ENCODE assay signal across 9 cellular contexts in genomic region chr11:5683636-5684387, GRCh38. TPM values are rescaled to one million over a fixed set of nuclear protein-coding genes. Genes with fewer than 3 reads are reported as not detected.
DNase-seq lines count a peak whose midpoint lies in the region; ATAC-seq and TF ChIP-seq lines count a peak whose summit lies in the region.
"Not testable (repeated sequence)": the region's sequence is repeated elsewhere in the genome, so short reads cannot be mapped to it uniquely, and the experiment has no call there.
"Had no signal": no experiment of that assay in that cellular context is flagged by ENCODE, and none has a peak within 500 bp of the region (broad histone marks: within the 10 kb centered on the region; RNA-seq: fewer than 3 reads in every experiment).

No MANE protein-coding gene starts in this region.

- ATAC-seq in stimulated activated naive B cell treated with anti-CD40 and anti-IgM and Interleukin-4, amounts not matched to agents 10 μg/mL and 1 μg/mL and 100 μg/mL, for 72 hours (replicated peaks) = peak; percentile 8

- intact Hi-C loops in activated T-helper 1 cell treated with anti-CD3 and anti-CD28 coated beads, Interleukin-12 subunit alpha, Interleukin-12 subunit beta, Interleukin-2, Interleukin-4 antibody, amounts not matched to agents 30 ng/mL and 10 ng/mL and 1 ng/mL, durations not matched to agents 14 hours and 24 hours and 36 hours (cut with micrococcal nuclease) = loop anchor here (1.0 to 10.0 kb wide), 5 partner anchors 83 to 931 kb away; partner anchors contain the start of genes FHIP1B, OR52N2, TAF10 and TPP1
- intact Hi-C loops in colonic mucosa (cut with DNase I) = loop anchor here (5.0 to 10.0 kb wide), 2 partner anchors 59 to 123 kb away; partner anchors contain the start of genes OR52N2 and TRIM34

- H3K27me3 Mint-ChIP-seq in activated T-helper 1 cell treated with anti-CD3 and anti-CD28 coated beads, Interleukin-12 subunit alpha, Interleukin-12 subunit beta, Interleukin-2, Interleukin-4 antibody, amounts not matched to agents 30 ng/mL and 10 ng/mL and 1 ng/mL, durations not matched to agents 14 hours and 24 hours and 36 hours (ENCODE audit: insufficient read depth); stimulated activated naive B cell treated with anti-CD40 and anti-IgM and Interleukin-4, amounts not matched to agents 10 μg/mL and 1 μg/mL and 100 μg/mL, for 72 hours: not testable (repeated sequence)

- H3K4me3 Mint-ChIP-seq in activated T-helper 1 cell treated with anti-CD3 and anti-CD28 coated beads, Interleukin-12 subunit alpha, Interleukin-12 subunit beta, Interleukin-2, Interleukin-4 antibody, amounts not matched to agents 30 ng/mL and 10 ng/mL and 1 ng/mL, durations not matched to agents 14 hours and 24 hours and 36 hours = peak overlapping the region; percentile 89
- H3K4me3 Mint-ChIP-seq in stimulated activated naive B cell treated with anti-CD40 and anti-IgM and Interleukin-4, amounts not matched to agents 10 μg/mL and 1 μg/mL and 100 μg/mL, for 72 hours = peak overlapping the region; percentile 88

- H3K4me1 ChIP-seq in SJCRH30; colonic mucosa; neuron (ENCODE audit: insufficient read depth, low read length): not testable (repeated sequence)

- POLR2A ChIA-PET in AG04450 (lab: Yijun Ruan, JAX) = interaction anchor here (1.5 kb wide), 1 partner anchor 63 kb away, joined by 5 read pairs; no protein-coding TSS in a partner anchor

- DNase-seq in AG04450 (ENCODE audit: low read depth, low spot score); H7; SJCRH30; activated T-helper 1 cell treated with anti-CD3 and anti-CD28 coated beads, Interleukin-12 subunit alpha, Interleukin-12 subunit beta, Interleukin-2, Interleukin-4 antibody, amounts not matched to agents 30 ng/mL and 10 ng/mL and 1 ng/mL, durations not matched to agents 14 hours and 24 hours and 36 hours (ENCODE audit: low spot score); colonic mucosa; stimulated activated naive B cell treated with anti-CD40 and anti-IgM and Interleukin-4, amounts not matched to agents 10 μg/mL and 1 μg/mL and 100 μg/mL, for 72 hours: not testable (repeated sequence)

- TF ChIP-seq CTCF in AG04450 (IDR thresholded peaks at IDR 0.05; ENCODE audit: low read depth, low read length); colonic mucosa (IDR thresholded peaks at IDR 0.05): not testable (repeated sequence)

- H3K36me3 ChIP-seq in H7 (replicated peaks; ENCODE audit: control insufficient read depth, insufficient read depth, low read length); SJCRH30; colonic mucosa: not testable (repeated sequence)
- peaks cover 17% of the 10 kb centered on the region for H3K36me3 ChIP-seq in neuron (ENCODE audit: insufficient read depth, low read length)

- H3K4me1 Mint-ChIP-seq in activated T-helper 1 cell treated with anti-CD3 and anti-CD28 coated beads, Interleukin-12 subunit alpha, Interleukin-12 subunit beta, Interleukin-2, Interleukin-4 antibody, amounts not matched to agents 30 ng/mL and 10 ng/mL and 1 ng/mL, durations not matched to agents 14 hours and 24 hours and 36 hours (ENCODE audit: low read depth) = peaks cover 61% of the 10 kb centered on the region
- H3K4me1 Mint-ChIP-seq in stimulated activated naive B cell treated with anti-CD40 and anti-IgM and Interleukin-4, amounts not matched to agents 10 μg/mL and 1 μg/mL and 100 μg/mL, for 72 hours = peaks cover 20 to 42% of the 10 kb centered on the region in 2 donors

- peaks cover 18% of the 10 kb centered on the region for H3K36me3 Mint-ChIP-seq in activated T-helper 1 cell treated with anti-CD3 and anti-CD28 coated beads, Interleukin-12 subunit alpha, Interleukin-12 subunit beta, Interleukin-2, Interleukin-4 antibody, amounts not matched to agents 30 ng/mL and 10 ng/mL and 1 ng/mL, durations not matched to agents 14 hours and 24 hours and 36 hours (ENCODE audit: low read depth)
- H3K36me3 Mint-ChIP-seq in stimulated activated naive B cell treated with anti-CD40 and anti-IgM and Interleukin-4, amounts not matched to agents 10 μg/mL and 1 μg/mL and 100 μg/mL, for 72 hours = peaks cover 9 to 21% of the 10 kb centered on the region in 2 donors

- H3K27ac Mint-ChIP-seq in activated T-helper 1 cell treated with anti-CD3 and anti-CD28 coated beads, Interleukin-12 subunit alpha, Interleukin-12 subunit beta, Interleukin-2, Interleukin-4 antibody, amounts not matched to agents 30 ng/mL and 10 ng/mL and 1 ng/mL, durations not matched to agents 14 hours and 24 hours and 36 hours = peak overlapping the region; percentile 96
- H3K27ac Mint-ChIP-seq in stimulated activated naive B cell treated with anti-CD40 and anti-IgM and Interleukin-4, amounts not matched to agents 10 μg/mL and 1 μg/mL and 100 μg/mL, for 72 hours = peak overlapping the region; percentile 93

- H3K4me3 ChIP-seq in AG04450 (ENCODE audit: low read depth, low read length) (peak overlapping the region; percentile 62), H7 (ENCODE audit: insufficient read depth, low read depth, low read length) (peak overlapping the region; percentile 49; the same call in 1 of the 2 replicates), SJCRH30 (peak overlapping the region; percentile 60), colonic mucosa (peak overlapping the region; percentile 40), iPS-11a (ENCODE audit: low read depth, low read length) (peak overlapping the region; percentile 55), neuron (ENCODE audit: low read length) (peak overlapping the region; percentile 75)

- not testable (repeated sequence) for H3K9me3 Mint-ChIP-seq in activated T-helper 1 cell treated with anti-CD3 and anti-CD28 coated beads, Interleukin-12 subunit alpha, Interleukin-12 subunit beta, Interleukin-2, Interleukin-4 antibody, amounts not matched to agents 30 ng/mL and 10 ng/mL and 1 ng/mL, durations not matched to agents 14 hours and 24 hours and 36 hours; stimulated activated naive B cell treated with anti-CD40 and anti-IgM and Interleukin-4, amounts not matched to agents 10 μg/mL and 1 μg/mL and 100 μg/mL, for 72 hours

- CTCF ChIA-PET in AG04450 (lab: Charles Lee) = interaction anchor here (0.9 to 2.9 kb wide), 15 partner anchors 9 to 679 kb away, joined by 3 to 14 read pairs (median 5); partner anchors contain the start of gene TRIM34

- peak overlapping the region; percentile 89 for H2AFZ ChIP-seq in neuron (ENCODE audit: low read depth, low read length)

- not testable (repeated sequence) for H3K9me3 ChIP-seq in AG04450 (ENCODE audit: control insufficient read depth, insufficient read depth, low read length); SJCRH30 (replicated peaks); colonic mucosa
- peaks cover 11% of the 10 kb centered on the region for H3K9me3 ChIP-seq in neuron (ENCODE audit: low read length)

- H3K27ac ChIP-seq in AG04450 (ENCODE audit: low read depth, low read length) (peak overlapping the region; percentile 100), SJCRH30 (peak overlapping the region; percentile 83), colonic mucosa (peak overlapping the region; percentile 94)

- H3K9ac ChIP-seq in colonic mucosa (ENCODE audit: low read depth in 2 of 2, low read length in 2 of 2) = peak overlapping the region; percentile 17 to 84

- not testable (repeated sequence) for H3K27me3 ChIP-seq in AG04450 (ENCODE audit: control insufficient read depth, insufficient read depth, low read length); H7 (ENCODE audit: control insufficient read depth, insufficient read depth, low read length); SJCRH30; colonic mucosa; neuron (ENCODE audit: insufficient read depth, low read length)

RNA-seq across cellular contexts. Expression of gene TRIM5, which starts 1.1 kb away (rescaled TPM):
- polyA plus RNA-seq in AG04450 (2011; rRNA removed) = 46.3 and 53.3 TPM in 2 replicates
- polyA minus RNA-seq in AG04450 (2011; rRNA and poly(A)+ RNA removed) = 51.7 and 55.1 TPM in 2 replicates
- 12.3 and 20.8 TPM in 2 replicates for total RNA-seq in H7 (2014; rRNA removed; shearing (Covaris generic))
- 10.2 and 10.5 TPM in 2 replicates for total RNA-seq in SJCRH30 (2014; rRNA removed; shearing (Covaris generic))
- total RNA-seq in activated T-helper 1 cell treated with anti-CD3 and anti-CD28 coated beads, Interleukin-12 subunit alpha, Interleukin-12 subunit beta, Interleukin-2, Interleukin-4 antibody, amounts not matched to agents 30 ng/mL and 10 ng/mL and 1 ng/mL, durations not matched to agents 14 hours and 24 hours and 36 hours = 7.9 and 8.6 TPM in 2 replicates
- 10 to 100 TPM; 21.4 to 23.3 TPM for total RNA-seq in colonic mucosa

RNA-seq across cellular contexts. Expression of gene TRIM22, which starts 5.8 kb away (rescaled TPM):
- 79.9 and 100 TPM in 2 replicates for polyA plus RNA-seq in AG04450 (2011; rRNA removed)
- polyA minus RNA-seq in AG04450 (2011; rRNA and poly(A)+ RNA removed) = 48.5 and 52.4 TPM in 2 replicates
- 2.6 and 3.0 TPM in 2 replicates for total RNA-seq in H7 (2014; rRNA removed; shearing (Covaris generic))
- total RNA-seq in SJCRH30 (2014; rRNA removed; shearing (Covaris generic)) = 0.30 and 0.65 TPM in 2 replicates
- total RNA-seq in activated T-helper 1 cell treated with anti-CD3 and anti-CD28 coated beads, Interleukin-12 subunit alpha, Interleukin-12 subunit beta, Interleukin-2, Interleukin-4 antibody, amounts not matched to agents 30 ng/mL and 10 ng/mL and 1 ng/mL, durations not matched to agents 14 hours and 24 hours and 36 hours = 125 and 127 TPM in 2 replicates
- 10 to 100 TPM; 16.6 to 17.7 TPM for total RNA-seq in colonic mucosa

RNA-seq across cellular contexts. Expression of gene OR56B1, which starts 52.4 kb away (rescaled TPM):
- not detected in 2 replicates for polyA plus RNA-seq in AG04450 (2011; rRNA removed)
- polyA minus RNA-seq in AG04450 (2011; rRNA and poly(A)+ RNA removed) = not detected in 2 replicates
- total RNA-seq in H7 (2014; rRNA removed; shearing (Covaris generic)) = not detected in 2 replicates
- not detected in 2 replicates for total RNA-seq in SJCRH30 (2014; rRNA removed; shearing (Covaris generic))
- not detected in 2 replicates for total RNA-seq in activated T-helper 1 cell treated with anti-CD3 and anti-CD28 coated beads, Interleukin-12 subunit alpha, Interleukin-12 subunit beta, Interleukin-2, Interleukin-4 antibody, amounts not matched to agents 30 ng/mL and 10 ng/mL and 1 ng/mL, durations not matched to agents 14 hours and 24 hours and 36 hours
- not detected for total RNA-seq in colonic mucosa
- polyA plus RNA-seq: neural cell had no signal

RNA-seq across cellular contexts. Expression of gene TRIM34, which starts 59.0 kb away (rescaled TPM):
- 12.8 and 18.3 TPM in 2 replicates for polyA plus RNA-seq in AG04450 (2011; rRNA removed)
- polyA minus RNA-seq in AG04450 (2011; rRNA and poly(A)+ RNA removed) = 6.8 and 8.3 TPM in 2 replicates
- total RNA-seq in H7 (2014; rRNA removed; shearing (Covaris generic)) = 1.4 and 1.6 TPM in 2 replicates
- total RNA-seq in SJCRH30 (2014; rRNA removed; shearing (Covaris generic)) = not detected in 2 replicates
- total RNA-seq in activated T-helper 1 cell treated with anti-CD3 and anti-CD28 coated beads, Interleukin-12 subunit alpha, Interleukin-12 subunit beta, Interleukin-2, Interleukin-4 antibody, amounts not matched to agents 30 ng/mL and 10 ng/mL and 1 ng/mL, durations not matched to agents 14 hours and 24 hours and 36 hours = 4.6 and 5.4 TPM in 2 replicates
- total RNA-seq in colonic mucosa = 1 to 10 TPM; 6.2 to 7.8 TPM
- polyA plus RNA-seq: neural cell had no signal
